8 cellular contexts compared by ENCODE assay signal in genomic region chr7:75156335-75156912, GRCh38.
DNase-seq lines count a peak whose midpoint lies in the region; ATAC-seq and TF ChIP-seq lines count a peak whose summit lies in the region.
"Not testable (repeated sequence)": the region's sequence is repeated elsewhere in the genome, so short reads cannot be mapped to it uniquely, and the experiment has no call there.

No MANE protein-coding gene starts in this region.

- WGBS in mammary epithelial cell (ENCODE audit: low coverage, missing lambda C conversion rate), result no CpG with 5 or more reads among the region's 37 CpGs
- WGBS in heart right ventricle, 2 donors, result 1 to 3% methylated on average over 13 to 17 of the region's 37 CpGs

- H3K9me3 ChIP-seq in HEK293 (ENCODE audit: control insufficient read depth, insufficient read depth, low read depth, low read length); OCI-LY3 (ENCODE audit: insufficient read depth, low read length); mammary epithelial cell (replicated peaks; ENCODE audit: insufficient read depth, low read length); heart right ventricle; neural cell (ENCODE audit: low read length): not testable (repeated sequence)

- BruUV-seq in mammary epithelial cell (replicated peaks; lab: Mats Ljungman, UMichigan), result not testable (repeated sequence)

- H3K4me3 ChIP-seq in BJ (ENCODE audit: low read depth, low read length), result peak overlapping the region; percentile 39
- peak overlapping the region; percentile 40 for H3K4me3 ChIP-seq in HEK293 (ENCODE audit: low read depth, low read length)
- H3K4me3 ChIP-seq in OCI-LY3 (ENCODE audit: low read length), result peak overlapping the region; percentile 66; the same call in 1 of the 2 replicates
- peak overlapping the region in 2 of 3 experiments; percentile 35 to 36 for H3K4me3 ChIP-seq in mammary epithelial cell (replicated peaks in 1 of 3; ENCODE audit: insufficient read depth in 1 of 3, low read depth in 2 of 3, low read length in 3 of 3)
- H3K4me3 ChIP-seq in heart right ventricle, result peak overlapping the region in 9 of 10 donors; percentile 30 to 56 (median 44)
- H3K4me3 ChIP-seq in neural cell (ENCODE audit: low read length), result peak overlapping the region; percentile 53

- H3K27me3 ChIP-seq in BJ (ENCODE audit: control insufficient read depth, insufficient read depth, low read length); OCI-LY3 (ENCODE audit: low read depth, low read length); mammary epithelial cell (ENCODE audit: insufficient read depth, low read length); heart right ventricle; neural cell (ENCODE audit: insufficient read depth, low read depth, low read length): not testable (repeated sequence)

- not testable (repeated sequence) for H4K20me1 ChIP-seq in OCI-LY3 (ENCODE audit: insufficient read depth, low read length); mammary epithelial cell (ENCODE audit: insufficient read depth, low read length); neural cell (ENCODE audit: insufficient read depth)

- H3K4me2 ChIP-seq in OCI-LY3 (ENCODE audit: low read length) (peak overlapping the region; percentile 52), mammary epithelial cell (ENCODE audit: insufficient read depth, low read depth, low read length) (peak overlapping the region; percentile 77)
- H3K4me2 ChIP-seq in neural cell (ENCODE audit: low read length), result not testable (repeated sequence)

- not testable (repeated sequence) for H3K79me2 ChIP-seq in OCI-LY3 (ENCODE audit: low read length); mammary epithelial cell (ENCODE audit: insufficient read depth, low read length); neural cell (replicated peaks; ENCODE audit: insufficient read depth, low read length)

- H3K27ac ChIP-seq in HEK293 (ENCODE audit: extremely low read depth, low read depth, low read length); OCI-LY3 (ENCODE audit: low read length); mammary epithelial cell (ENCODE audit: insufficient read depth, low read depth, low read length); neural cell (ENCODE audit: low read length): not testable (repeated sequence)
- H3K27ac ChIP-seq in heart right ventricle, result peak overlapping the region in 7 of 10 donors; percentile 49 to 75 (median 66)

- H3K9me2 ChIP-seq in neural cell (ENCODE audit: insufficient read depth, low read length), result not testable (repeated sequence)

- not testable (repeated sequence) for H3K9ac ChIP-seq in OCI-LY3 (ENCODE audit: low read length); mammary epithelial cell (ENCODE audit: insufficient read depth, low read length); neural cell (ENCODE audit: low read length)

- TF ChIP-seq RAD21 in neural cell (conservative IDR thresholded peaks at IDR 0.05), result not testable (repeated sequence)

- POLR2A ChIA-PET in BJ (lab: Charles Lee); HEK293 (lab: Yijun Ruan, JAX): not testable (repeated sequence)

- intact Hi-C loops in mammary epithelial cell (cut with micrococcal nuclease); heart right ventricle (cut with DNase I): not testable (repeated sequence)

- in situ Hi-C loops in mammary epithelial cell (cut with MboI; ENCODE audit: low sequenced_read_pairs in 2 of 2), result not testable (repeated sequence)

- peak; percentile 0 to 26 (median 2) for ATAC-seq in heart right ventricle

- DNase-seq in BJ (ENCODE audit: low read depth); mammary epithelial cell: not testable (repeated sequence)
- peak in 2 of 3 experiments; percentile 6 to 25 for DNase-seq in activated CD8-positive, alpha-beta memory T cell treated with anti-CD3 and anti-CD28 coated beads for 48 hours (ENCODE audit: low read depth in 2 of 3, low spot score in 2 of 3)
- DNase-seq in heart right ventricle, result peak; percentile 8 to 58
- DNase-seq in stimulated activated CD8-positive, alpha-beta memory T cell treated with anti-CD3 and anti-CD28 coated beads, Interleukin-12 subunit alpha, Interleukin-12 subunit beta, amount 100 ng/mL, for 1 hour (ENCODE audit: low read depth), result peak; percentile 6

- not testable (repeated sequence) for H3K36me3 ChIP-seq in BJ (ENCODE audit: control insufficient read depth, insufficient read depth, low read length); HEK293 (ENCODE audit: control insufficient read depth in 2 of 2, insufficient read depth in 1 of 2, low read length in 2 of 2); OCI-LY3 (replicated peaks; ENCODE audit: low read depth, low read length); mammary epithelial cell (ENCODE audit: insufficient read depth, low read length); heart right ventricle; neural cell (ENCODE audit: insufficient read depth, low read length)

- H3F3A ChIP-seq in neural cell (ENCODE audit: insufficient read depth, low read length, poor library complexity, severe bottlenecking), result not testable (repeated sequence)

- not testable (repeated sequence) for H3K4me1 ChIP-seq in HEK293 (ENCODE audit: control insufficient read depth, insufficient read depth, low read length); OCI-LY3 (ENCODE audit: low read length); mammary epithelial cell (ENCODE audit: insufficient read depth, low read length); heart right ventricle

- not testable (repeated sequence) for TF ChIP-seq CTCF in BJ (IDR thresholded peaks at IDR 0.05; ENCODE audit: insufficient read depth, low read depth, low read length); HEK293 (tag by site-specific recombination; IDR thresholded peaks at IDR 0.05); OCI-LY3 (IDR thresholded peaks at IDR 0.05; ENCODE audit: low read depth, low read length); mammary epithelial cell (conservative IDR thresholded peaks at IDR 0.05 in 1 of 2, IDR thresholded peaks at IDR 0.05 in 1 of 2; ENCODE audit: extremely low read depth in 1 of 2, insufficient read depth in 1 of 2, low read depth in 1 of 2, low read length in 2 of 2); heart right ventricle (IDR thresholded peaks at IDR 0.05); neural cell (IDR thresholded peaks at IDR 0.05; ENCODE audit: poor library complexity, severe bottlenecking)

- CTCF ChIA-PET in BJ (lab: Yijun Ruan, JAX); HEK293 (lab: Yijun Ruan, JAX); mammary epithelial cell (lab: Charles Lee; ENCODE audit: low non-redundant PET): not testable (repeated sequence)

- dilution Hi-C loops in mammary epithelial cell (cut with HindIII; ENCODE audit: low sequenced_read_pairs), result not testable (repeated sequence)

- TF ChIP-seq EP300 in neural cell (conservative IDR thresholded peaks at IDR 0.05; ENCODE audit: poor library complexity, severe bottlenecking), result not testable (repeated sequence)

- not testable (repeated sequence) for H2AFZ ChIP-seq in OCI-LY3 (ENCODE audit: low read depth, low read length); neural cell (ENCODE audit: low read depth, low read length)
- H2AFZ ChIP-seq in mammary epithelial cell (ENCODE audit: low read depth, low read length), result peak overlapping the region; percentile 75
